Comparison of ENCODE assay signal across 2 cellular contexts in the genomic region with DNA sequence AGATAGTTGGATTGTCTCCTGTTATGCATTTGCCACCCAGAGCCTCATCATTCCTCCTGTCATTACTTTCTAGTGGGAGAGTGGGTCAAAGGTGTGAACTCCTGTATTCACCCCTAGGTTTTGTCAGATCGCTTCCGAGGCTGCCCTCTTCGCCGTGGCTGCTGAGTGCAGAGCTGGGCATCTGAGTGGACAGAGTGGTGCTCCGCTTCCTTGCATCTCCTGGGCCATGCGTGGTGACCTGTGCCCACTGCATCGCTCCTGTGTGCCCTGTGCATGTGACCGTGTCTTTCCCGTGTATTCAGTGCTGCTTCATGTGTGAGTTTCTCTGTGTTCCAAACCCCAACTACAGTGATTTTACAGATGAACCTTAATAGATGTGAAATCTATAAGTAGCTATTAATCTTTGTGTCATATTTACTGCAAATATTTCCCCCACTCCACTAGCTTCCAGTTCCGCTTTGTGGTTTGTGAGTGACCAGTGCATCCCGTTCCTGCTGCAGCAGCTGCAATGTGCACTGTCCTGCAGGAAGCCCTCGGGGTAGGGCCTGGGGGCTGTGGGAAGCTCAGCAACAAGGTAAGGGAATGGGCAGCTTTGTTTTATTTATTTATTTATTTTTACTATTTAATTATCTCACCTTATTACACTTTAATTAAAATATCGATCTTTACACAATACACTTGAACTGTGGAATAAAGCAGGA.
TF ChIP-seq lines count a peak whose summit lies in the region.

No MANE protein-coding gene starts in this region.

TF ChIP-seq in IMR-90, 13 proteins besides CTCF, POLR2A, EP300 and RAD21:
- TF ChIP-seq MXI1 (IDR thresholded peaks at IDR 0.05; ENCODE audit: borderline replicate concordance, low read depth, low read length): no peak
- no peak for TF ChIP-seq CHD1 (IDR thresholded peaks at IDR 0.05; ENCODE audit: low read depth, low read length)
- TF ChIP-seq, protein P1, sequence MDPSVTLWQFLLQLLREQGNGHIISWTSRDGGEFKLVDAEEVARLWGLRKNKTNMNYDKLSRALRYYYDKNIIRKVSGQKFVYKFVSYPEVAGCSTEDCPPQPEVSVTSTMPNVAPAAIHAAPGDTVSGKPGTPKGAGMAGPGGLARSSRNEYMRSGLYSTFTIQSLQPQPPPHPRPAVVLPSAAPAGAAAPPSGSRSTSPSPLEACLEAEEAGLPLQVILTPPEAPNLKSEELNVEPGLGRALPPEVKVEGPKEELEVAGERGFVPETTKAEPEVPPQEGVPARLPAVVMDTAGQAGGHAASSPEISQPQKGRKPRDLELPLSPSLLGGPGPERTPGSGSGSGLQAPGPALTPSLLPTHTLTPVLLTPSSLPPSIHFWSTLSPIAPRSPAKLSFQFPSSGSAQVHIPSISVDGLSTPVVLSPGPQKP (IDR thresholded peaks at IDR 0.05; ENCODE audit: borderline replicate concordance, low read depth, low read length): no peak
- TF ChIP-seq, protein P2, sequence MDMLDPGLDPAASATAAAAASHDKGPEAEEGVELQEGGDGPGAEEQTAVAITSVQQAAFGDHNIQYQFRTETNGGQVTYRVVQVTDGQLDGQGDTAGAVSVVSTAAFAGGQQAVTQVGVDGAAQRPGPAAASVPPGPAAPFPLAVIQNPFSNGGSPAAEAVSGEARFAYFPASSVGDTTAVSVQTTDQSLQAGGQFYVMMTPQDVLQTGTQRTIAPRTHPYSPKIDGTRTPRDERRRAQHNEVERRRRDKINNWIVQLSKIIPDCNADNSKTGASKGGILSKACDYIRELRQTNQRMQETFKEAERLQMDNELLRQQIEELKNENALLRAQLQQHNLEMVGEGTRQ (IDR thresholded peaks at IDR 0.05; ENCODE audit: low read depth, low read length): no peak
- TF ChIP-seq MAZ (IDR thresholded peaks at IDR 0.05; ENCODE audit: borderline replicate concordance, low read depth, low read length): no peak
- TF ChIP-seq CEBPB (IDR thresholded peaks at IDR 0.05; ENCODE audit: low read depth, low read length): no peak
- no peak for TF ChIP-seq FOS (IDR thresholded peaks at IDR 0.05; ENCODE audit: low read depth, low read length)
- TF ChIP-seq RFX5 (IDR thresholded peaks at IDR 0.05; ENCODE audit: low read depth, low read length): no peak
- TF ChIP-seq BHLHE40 (IDR thresholded peaks at IDR 0.05; ENCODE audit: low read depth, low read length): no peak

TF ChIP-seq in H1, 55 proteins besides CTCF, POLR2A, EP300 and RAD21:
- TF ChIP-seq SIX5 (IDR thresholded peaks at IDR 0.05; ENCODE audit: low read depth, low read length) (no peak), SP4 (IDR thresholded peaks at IDR 0.05; ENCODE audit: low read length) (no peak), SRF (IDR thresholded peaks at IDR 0.05; ENCODE audit: low read depth, low read length) (no peak), PHF8 (conservative IDR thresholded peaks at IDR 0.05; ENCODE audit: low read depth, low read length) (no peak), TBP (IDR thresholded peaks at IDR 0.05; ENCODE audit: low read depth, low read length) (no peak), SP2 (IDR thresholded peaks at IDR 0.05; ENCODE audit: low read length) (no peak), ASH2L (IDR thresholded peaks at IDR 0.05; ENCODE audit: low read length) (no peak), CREB1 (IDR thresholded peaks at IDR 0.05) (no peak), E2F6 (IDR thresholded peaks at IDR 0.05) (no peak), RBBP5 (IDR thresholded peaks at IDR 0.05; ENCODE audit: borderline replicate concordance, low read depth, low read length) (no peak), BACH1 (IDR thresholded peaks at IDR 0.05; ENCODE audit: low read length) (no peak), MAFK (IDR thresholded peaks at IDR 0.05; ENCODE audit: low read depth, low read length) (no peak)
- TF ChIP-seq, protein P3, sequence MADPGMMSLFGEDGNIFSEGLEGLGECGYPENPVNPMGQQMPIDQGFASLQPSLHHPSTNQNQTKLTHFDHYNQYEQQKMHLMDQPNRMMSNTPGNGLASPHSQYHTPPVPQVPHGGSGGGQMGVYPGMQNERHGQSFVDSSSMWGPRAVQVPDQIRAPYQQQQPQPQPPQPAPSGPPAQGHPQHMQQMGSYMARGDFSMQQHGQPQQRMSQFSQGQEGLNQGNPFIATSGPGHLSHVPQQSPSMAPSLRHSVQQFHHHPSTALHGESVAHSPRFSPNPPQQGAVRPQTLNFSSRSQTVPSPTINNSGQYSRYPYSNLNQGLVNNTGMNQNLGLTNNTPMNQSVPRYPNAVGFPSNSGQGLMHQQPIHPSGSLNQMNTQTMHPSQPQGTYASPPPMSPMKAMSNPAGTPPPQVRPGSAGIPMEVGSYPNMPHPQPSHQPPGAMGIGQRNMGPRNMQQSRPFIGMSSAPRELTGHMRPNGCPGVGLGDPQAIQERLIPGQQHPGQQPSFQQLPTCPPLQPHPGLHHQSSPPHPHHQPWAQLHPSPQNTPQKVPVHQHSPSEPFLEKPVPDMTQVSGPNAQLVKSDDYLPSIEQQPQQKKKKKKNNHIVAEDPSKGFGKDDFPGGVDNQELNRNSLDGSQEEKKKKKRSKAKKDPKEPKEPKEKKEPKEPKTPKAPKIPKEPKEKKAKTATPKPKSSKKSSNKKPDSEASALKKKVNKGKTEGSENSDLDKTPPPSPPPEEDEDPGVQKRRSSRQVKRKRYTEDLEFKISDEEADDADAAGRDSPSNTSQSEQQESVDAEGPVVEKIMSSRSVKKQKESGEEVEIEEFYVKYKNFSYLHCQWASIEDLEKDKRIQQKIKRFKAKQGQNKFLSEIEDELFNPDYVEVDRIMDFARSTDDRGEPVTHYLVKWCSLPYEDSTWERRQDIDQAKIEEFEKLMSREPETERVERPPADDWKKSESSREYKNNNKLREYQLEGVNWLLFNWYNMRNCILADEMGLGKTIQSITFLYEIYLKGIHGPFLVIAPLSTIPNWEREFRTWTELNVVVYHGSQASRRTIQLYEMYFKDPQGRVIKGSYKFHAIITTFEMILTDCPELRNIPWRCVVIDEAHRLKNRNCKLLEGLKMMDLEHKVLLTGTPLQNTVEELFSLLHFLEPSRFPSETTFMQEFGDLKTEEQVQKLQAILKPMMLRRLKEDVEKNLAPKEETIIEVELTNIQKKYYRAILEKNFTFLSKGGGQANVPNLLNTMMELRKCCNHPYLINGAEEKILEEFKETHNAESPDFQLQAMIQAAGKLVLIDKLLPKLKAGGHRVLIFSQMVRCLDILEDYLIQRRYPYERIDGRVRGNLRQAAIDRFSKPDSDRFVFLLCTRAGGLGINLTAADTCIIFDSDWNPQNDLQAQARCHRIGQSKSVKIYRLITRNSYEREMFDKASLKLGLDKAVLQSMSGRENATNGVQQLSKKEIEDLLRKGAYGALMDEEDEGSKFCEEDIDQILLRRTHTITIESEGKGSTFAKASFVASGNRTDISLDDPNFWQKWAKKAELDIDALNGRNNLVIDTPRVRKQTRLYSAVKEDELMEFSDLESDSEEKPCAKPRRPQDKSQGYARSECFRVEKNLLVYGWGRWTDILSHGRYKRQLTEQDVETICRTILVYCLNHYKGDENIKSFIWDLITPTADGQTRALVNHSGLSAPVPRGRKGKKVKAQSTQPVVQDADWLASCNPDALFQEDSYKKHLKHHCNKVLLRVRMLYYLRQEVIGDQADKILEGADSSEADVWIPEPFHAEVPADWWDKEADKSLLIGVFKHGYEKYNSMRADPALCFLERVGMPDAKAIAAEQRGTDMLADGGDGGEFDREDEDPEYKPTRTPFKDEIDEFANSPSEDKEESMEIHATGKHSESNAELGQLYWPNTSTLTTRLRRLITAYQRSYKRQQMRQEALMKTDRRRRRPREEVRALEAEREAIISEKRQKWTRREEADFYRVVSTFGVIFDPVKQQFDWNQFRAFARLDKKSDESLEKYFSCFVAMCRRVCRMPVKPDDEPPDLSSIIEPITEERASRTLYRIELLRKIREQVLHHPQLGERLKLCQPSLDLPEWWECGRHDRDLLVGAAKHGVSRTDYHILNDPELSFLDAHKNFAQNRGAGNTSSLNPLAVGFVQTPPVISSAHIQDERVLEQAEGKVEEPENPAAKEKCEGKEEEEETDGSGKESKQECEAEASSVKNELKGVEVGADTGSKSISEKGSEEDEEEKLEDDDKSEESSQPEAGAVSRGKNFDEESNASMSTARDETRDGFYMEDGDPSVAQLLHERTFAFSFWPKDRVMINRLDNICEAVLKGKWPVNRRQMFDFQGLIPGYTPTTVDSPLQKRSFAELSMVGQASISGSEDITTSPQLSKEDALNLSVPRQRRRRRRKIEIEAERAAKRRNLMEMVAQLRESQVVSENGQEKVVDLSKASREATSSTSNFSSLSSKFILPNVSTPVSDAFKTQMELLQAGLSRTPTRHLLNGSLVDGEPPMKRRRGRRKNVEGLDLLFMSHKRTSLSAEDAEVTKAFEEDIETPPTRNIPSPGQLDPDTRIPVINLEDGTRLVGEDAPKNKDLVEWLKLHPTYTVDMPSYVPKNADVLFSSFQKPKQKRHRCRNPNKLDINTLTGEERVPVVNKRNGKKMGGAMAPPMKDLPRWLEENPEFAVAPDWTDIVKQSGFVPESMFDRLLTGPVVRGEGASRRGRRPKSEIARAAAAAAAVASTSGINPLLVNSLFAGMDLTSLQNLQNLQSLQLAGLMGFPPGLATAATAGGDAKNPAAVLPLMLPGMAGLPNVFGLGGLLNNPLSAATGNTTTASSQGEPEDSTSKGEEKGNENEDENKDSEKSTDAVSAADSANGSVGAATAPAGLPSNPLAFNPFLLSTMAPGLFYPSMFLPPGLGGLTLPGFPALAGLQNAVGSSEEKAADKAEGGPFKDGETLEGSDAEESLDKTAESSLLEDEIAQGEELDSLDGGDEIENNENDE (IDR thresholded peaks at IDR 0.05; ENCODE audit: insufficient replicate concordance, low read length): no peak
TF ChIP-seq in H1: peak in this region for 0.
